In genomic region chr10:58641095-58641531, GRCh38 we compare ENCODE assay signal across 8 cellular contexts.
DNase-seq lines count a peak whose midpoint lies in the region; ATAC-seq and TF ChIP-seq lines count a peak whose summit lies in the region.

No MANE protein-coding gene starts in this region.

- no CpG with 5 or more reads among the region's 5 CpGs for WGBS in neuronal stem cell (ENCODE audit: extremely low coverage in 2 of 2, insufficient read length in 2 of 2, insufficient replicate concordance in 1 of 2), 2 donors

- H3K79me1 ChIP-seq in neuronal stem cell (ENCODE audit: low read depth, low read length) = no peaks in the 10 kb centered on the region

- H2BK12ac ChIP-seq in neuronal stem cell (ENCODE audit: low read length) = no peak overlapping the region

- peaks cover 4 to 5% of the 10 kb centered on the region in 2 donors for H3K4me1 ChIP-seq in neuronal stem cell (ENCODE audit: control insufficient read depth in 2 of 2, insufficient read depth in 1 of 2, low read depth in 1 of 2, low read length in 2 of 2)

- H3K4me3 ChIP-seq in MG63 = peak overlapping the region; percentile 10; the same call in 1 of the 2 replicates
- no peak overlapping the region for H3K4me3 ChIP-seq in neuronal stem cell (ENCODE audit: low read length in 2 of 2)

- H3K27ac ChIP-seq in neuronal stem cell (replicated peaks; ENCODE audit: low read length) = no peak overlapping the region

- no peak overlapping the region for H4K8ac ChIP-seq in neuronal stem cell (ENCODE audit: low read depth, low read length)

- DNase-seq in DMS53 (lab: John Stamatoyannopoulos, UW) (peak; percentile 68), MG63 (peak; percentile 78), brain pericyte (ENCODE audit: low read depth, low spot score) (peak; percentile 82), neuronal stem cell (ENCODE audit: low spot score) (no peak)

- H2BK15ac ChIP-seq in neuronal stem cell (ENCODE audit: low read length) = no peak overlapping the region

- H3K27me3 ChIP-seq in MG63 (no peaks in the 10 kb centered on the region), neuronal stem cell (ENCODE audit: control insufficient read depth in 3 of 3, insufficient read depth in 3 of 3, low read depth in 1 of 3, low read length in 3 of 3) (no peaks in the 10 kb centered on the region)

- no peak overlapping the region for H3K4ac ChIP-seq in neuronal stem cell (ENCODE audit: low read length)

- H2BK5ac ChIP-seq in neuronal stem cell (ENCODE audit: low read length) = no peak overlapping the region

- H3K36me3 ChIP-seq in MG63 = no peaks in the 10 kb centered on the region
- no peaks in the 10 kb centered on the region for H3K36me3 ChIP-seq in neuronal stem cell (replicated peaks in 1 of 2; ENCODE audit: control insufficient read depth in 2 of 2, insufficient read depth in 2 of 2, low read length in 2 of 2)

- no peak overlapping the region for H3K9ac ChIP-seq in neuronal stem cell (ENCODE audit: low read depth, low read length, poor library complexity)

- ATAC-seq in GM18505 (IDR thresholded peaks at IDR 0.05; ENCODE audit: unreplicated experiment) = no peak
- no peak for ATAC-seq in HG03039 (IDR thresholded peaks at IDR 0.05; ENCODE audit: unreplicated experiment)
- ATAC-seq in GM18858 (IDR thresholded peaks at IDR 0.05; ENCODE audit: unreplicated experiment) = no peak
- ATAC-seq in HG02870 (IDR thresholded peaks at IDR 0.05; ENCODE audit: unreplicated experiment) = no peak

- H3K23ac ChIP-seq in neuronal stem cell (ENCODE audit: low read depth, low read length, poor library complexity) = no peak overlapping the region

- no peak for TF ChIP-seq POLR2A in GM18505 (IDR thresholded peaks at IDR 0.05; ENCODE audit: borderline replicate concordance, extremely low read depth, insufficient read depth, insufficient read length)

- no peak overlapping the region for H2BK120ac ChIP-seq in neuronal stem cell (ENCODE audit: low read depth, low read length)

- H3K14ac ChIP-seq in neuronal stem cell (ENCODE audit: low read length) = no peak overlapping the region

- no peak overlapping the region for H3K18ac ChIP-seq in neuronal stem cell (ENCODE audit: low read length)

- H2AFZ ChIP-seq in neuronal stem cell (ENCODE audit: low read length) = peak overlapping the region; percentile 2

- H3K4me2 ChIP-seq in neuronal stem cell (ENCODE audit: insufficient read depth, low read length, poor library complexity, severe bottlenecking) = no peak overlapping the region

- no peak overlapping the region for H4K91ac ChIP-seq in neuronal stem cell (ENCODE audit: low read depth, low read length, poor library complexity)

- H3K9me3 ChIP-seq in MG63 (no peaks in the 10 kb centered on the region), neuronal stem cell (replicated peaks in 1 of 2; ENCODE audit: control insufficient read depth in 2 of 2, insufficient read depth in 1 of 2, low read depth in 1 of 2, low read length in 2 of 2) (no peaks in the 10 kb centered on the region)

- no peak overlapping the region for H2AK5ac ChIP-seq in neuronal stem cell (ENCODE audit: low read depth, low read length)
